ENCODE assay signal across 38 cellular contexts in genomic region chr19:3902317-3902973, GRCh38. TPM values are rescaled to one million over a fixed set of nuclear protein-coding genes. Genes with fewer than 3 reads are reported as not detected.
"Had no signal": no experiment of that assay in that cellular context is flagged by ENCODE, and none has a peak within 500 bp of the region (broad histone marks: within the 10 kb centered on the region; RNA-seq: fewer than 3 reads in every experiment).

No MANE protein-coding gene starts in this region.

- H3K27ac Mint-ChIP-seq: activated B cell treated with CpG ODN at 0.5 μM for 24 hours; activated CD8-positive, alpha-beta T cell treated with anti-CD3 and anti-CD28 coated beads for 36 hours; activated naive CD4-positive, alpha-beta T cell treated with anti-CD3 and anti-CD28 coated beads for 36 hours; activated naive CD4-positive, alpha-beta T cell treated with anti-CD3 and anti-CD28 coated beads, Interleukin-2, amount 50 U/mL, for 24 hours; activated naive CD8-positive, alpha-beta T cell treated with anti-CD3 and anti-CD28 coated beads for 36 hours; activated naive CD8-positive, alpha-beta T cell treated with anti-CD3 and anti-CD28 coated beads, Interleukin-2, amount 50 U/mL, for 24 hours; activated T-helper 1 cell treated with anti-CD3 and anti-CD28 coated beads, Interleukin-12 subunit alpha, Interleukin-12 subunit beta, Interleukin-2, Interleukin-4 antibody, amounts not matched to agents 30 ng/mL and 10 ng/mL and 1 ng/mL, durations not matched to agents 14 hours and 24 hours and 36 hours; activated T-helper 2 cell treated with anti-CD3 and anti-CD28 coated beads, Interferon-gamma antibody, Interleukin-2, Interleukin-4, amounts not matched to agents 10 μg/mL and 5 μg/mL and 100 μg/mL, durations not matched to agents 14 hours and 24 hours and 36 hours; brain; dendritic cell treated with granulocyte-macrophage colony-stimulating factor and Interleukin-4, amounts not matched to agents 40 ng/mL and 50 ng/mL, for 4 days; endodermal cell had no signal

- DNase-seq: activated B cell treated with CpG ODN at 0.5 μM for 24 hours; activated CD4-positive, alpha-beta T cell treated with anti-CD3 and anti-CD28 coated beads for 48 hours; activated CD4-positive, alpha-beta T cell treated with anti-CD3 and anti-CD28 coated beads, Interleukin-2, amount 50 U/mL, for 1 hour; activated CD4-positive, alpha-beta T cell treated with anti-CD3 and anti-CD28 coated beads, Interleukin-2, amount 50 U/mL, for 48 hours; activated CD8-positive, alpha-beta memory T cell treated with anti-CD3 and anti-CD28 coated beads for 24 hours; activated CD8-positive, alpha-beta T cell treated with anti-CD3 and anti-CD28 coated beads for 36 hours; activated effector memory CD4-positive, alpha-beta T cell treated with anti-CD3 and anti-CD28 coated beads, Interleukin-2, amount 50 U/mL, for 16 hours; activated naive CD4-positive, alpha-beta T cell treated with anti-CD3 and anti-CD28 coated beads for 36 hours; activated naive CD8-positive, alpha-beta T cell treated with anti-CD3 and anti-CD28 coated beads for 36 hours; activated naive CD8-positive, alpha-beta T cell treated with anti-CD3 and anti-CD28 coated beads, Interleukin-2, amount 50 U/mL, for 24 hours; activated T-cell treated with anti-CD3 and anti-CD28 coated beads, Interleukin-2, amount 50 U/mL, for 4 hours; adrenal gland; amygdala; aorta; dorsolateral prefrontal cortex; effector memory CD4-positive, alpha-beta T cell; endodermal cell; foreskin keratinocyte; gastrocnemius medialis; glutamatergic neuron; heart left ventricle; T-helper 1 cell; T-helper 2 cell; WERI-Rb-1 had no signal

- H3K36me3 Mint-ChIP-seq: activated naive CD4-positive, alpha-beta T cell treated with anti-CD3 and anti-CD28 coated beads, Interleukin-2, amount 50 U/mL, for 24 hours; activated naive CD8-positive, alpha-beta T cell treated with anti-CD3 and anti-CD28 coated beads for 36 hours had no signal

- H3K4me1 ChIP-seq: adrenal gland, breast epithelium, foreskin keratinocyte, gastrocnemius medialis, heart left ventricle had no signal

- ATAC-seq: activated CD4-positive, CD25-positive, alpha-beta regulatory T cell treated with anti-CD3 and anti-CD28 coated beads, Interleukin-2, amount 50 U/mL, for 24 hours; activated CD8-positive, alpha-beta T cell treated with anti-CD3 and anti-CD28 coated beads for 36 hours; activated naive CD8-positive, alpha-beta T cell treated with anti-CD3 and anti-CD28 coated beads, Interleukin-2, amount 50 U/mL, for 24 hours; activated T-cell treated with anti-CD3 and anti-CD28 coated beads, Interleukin-2, amount 50 U/mL, for 4 hours; gastrocnemius medialis; heart left ventricle had no signal

- H3K27me3 Mint-ChIP-seq: activated CD8-positive, alpha-beta T cell treated with anti-CD3 and anti-CD28 coated beads for 36 hours; activated naive CD4-positive, alpha-beta T cell treated with anti-CD3 and anti-CD28 coated beads, Interleukin-2, amount 50 U/mL, for 24 hours; activated naive CD8-positive, alpha-beta T cell treated with anti-CD3 and anti-CD28 coated beads, Interleukin-2, amount 50 U/mL, for 24 hours; central memory CD8-positive, alpha-beta T cell had no signal

- H3K36me3 ChIP-seq: adrenal gland, breast epithelium, esophagus muscularis mucosa, gastrocnemius medialis, heart left ventricle had no signal

- H3K27me3 ChIP-seq: adrenal gland, dorsolateral prefrontal cortex, heart left ventricle had no signal

- H3K27ac ChIP-seq: adrenal gland, breast epithelium, coronary artery, dorsolateral prefrontal cortex, esophagus muscularis mucosa, foreskin keratinocyte, gastrocnemius medialis, heart left ventricle, WERI-Rb-1 had no signal

- H3K4me1 Mint-ChIP-seq: activated B cell treated with CpG ODN at 0.5 μM for 24 hours, brain, endodermal cell had no signal

- H3K4me3 ChIP-seq: adrenal gland, breast epithelium, coronary artery, dorsolateral prefrontal cortex, esophagus muscularis mucosa, gastrocnemius medialis, heart left ventricle had no signal

- H3K9me3 ChIP-seq: adrenal gland, gastrocnemius medialis had no signal

- FAIRE-seq: TTC549 had no signal

- H3K4me3 Mint-ChIP-seq: activated B cell treated with CpG ODN at 0.5 μM for 24 hours; activated CD8-positive, alpha-beta T cell treated with anti-CD3 and anti-CD28 coated beads for 36 hours; activated naive CD4-positive, alpha-beta T cell treated with anti-CD3 and anti-CD28 coated beads for 36 hours; activated naive CD4-positive, alpha-beta T cell treated with anti-CD3 and anti-CD28 coated beads, Interleukin-2, amount 50 U/mL, for 24 hours; activated naive CD8-positive, alpha-beta T cell treated with anti-CD3 and anti-CD28 coated beads for 36 hours; activated naive CD8-positive, alpha-beta T cell treated with anti-CD3 and anti-CD28 coated beads, Interleukin-2, amount 50 U/mL, for 24 hours; activated T-cell treated with anti-CD3 and anti-CD28 coated beads, Interleukin-2, amount 50 U/mL, for 4 hours; activated T-helper 1 cell treated with anti-CD3 and anti-CD28 coated beads, Interleukin-12 subunit alpha, Interleukin-12 subunit beta, Interleukin-2, Interleukin-4 antibody, amounts not matched to agents 30 ng/mL and 10 ng/mL and 1 ng/mL, durations not matched to agents 14 hours and 24 hours and 36 hours; brain; central memory CD8-positive, alpha-beta T cell; dendritic cell treated with granulocyte-macrophage colony-stimulating factor and Interleukin-4, amounts not matched to agents 40 ng/mL and 50 ng/mL, for 4 days; endodermal cell had no signal

RNA-seq across cellular contexts. Expression of gene ATCAY, which starts 22.0 kb away (rescaled TPM):
- total RNA-seq: activated B cell treated with CpG ODN at 0.5 μM for 24 hours; activated CD8-positive, alpha-beta T cell treated with anti-CD3 and anti-CD28 coated beads for 36 hours; activated naive CD8-positive, alpha-beta T cell treated with anti-CD3 and anti-CD28 coated beads for 36 hours; activated T-cell treated with anti-CD3 and anti-CD28 coated beads, Interleukin-2, amount 50 U/mL, for 4 hours; activated T-helper 1 cell treated with anti-CD3 and anti-CD28 coated beads, Interleukin-12 subunit alpha, Interleukin-12 subunit beta, Interleukin-2, Interleukin-4 antibody, amounts not matched to agents 30 ng/mL and 10 ng/mL and 1 ng/mL, durations not matched to agents 14 hours and 24 hours and 36 hours; activated T-helper 2 cell treated with anti-CD3 and anti-CD28 coated beads, Interferon-gamma antibody, Interleukin-2, Interleukin-4, amounts not matched to agents 10 μg/mL and 5 μg/mL and 100 μg/mL, durations not matched to agents 14 hours and 24 hours and 36 hours; aorta; cardiac septum; epithelial cell of proximal tubule; foreskin keratinocyte; gastrocnemius medialis; heart left ventricle had no signal
- polyA plus RNA-seq: aorta, foreskin keratinocyte, heart left ventricle had no signal

RNA-seq across cellular contexts. Expression of gene NMRK2, which starts 30.4 kb away (rescaled TPM):
- total RNA-seq: activated B cell treated with CpG ODN at 0.5 μM for 24 hours; activated CD8-positive, alpha-beta T cell treated with anti-CD3 and anti-CD28 coated beads for 36 hours; activated naive CD4-positive, alpha-beta T cell treated with anti-CD3 and anti-CD28 coated beads for 36 hours; activated naive CD8-positive, alpha-beta T cell treated with anti-CD3 and anti-CD28 coated beads for 36 hours; activated T-cell treated with anti-CD3 and anti-CD28 coated beads, Interleukin-2, amount 50 U/mL, for 4 hours; activated T-helper 1 cell treated with anti-CD3 and anti-CD28 coated beads, Interleukin-12 subunit alpha, Interleukin-12 subunit beta, Interleukin-2, Interleukin-4 antibody, amounts not matched to agents 30 ng/mL and 10 ng/mL and 1 ng/mL, durations not matched to agents 14 hours and 24 hours and 36 hours; activated T-helper 2 cell treated with anti-CD3 and anti-CD28 coated beads, Interferon-gamma antibody, Interleukin-2, Interleukin-4, amounts not matched to agents 10 μg/mL and 5 μg/mL and 100 μg/mL, durations not matched to agents 14 hours and 24 hours and 36 hours; cerebellum; epithelial cell of proximal tubule; foreskin keratinocyte had no signal
- polyA plus RNA-seq: foreskin keratinocyte had no signal

RNA-seq across cellular contexts. Expression of gene ZFR2, which starts 33.6 kb away (rescaled TPM):
- total RNA-seq: aorta, epithelial cell of proximal tubule, foreskin keratinocyte, gastrocnemius medialis had no signal
- polyA plus RNA-seq: aorta had no signal
